In the genomic region with DNA sequence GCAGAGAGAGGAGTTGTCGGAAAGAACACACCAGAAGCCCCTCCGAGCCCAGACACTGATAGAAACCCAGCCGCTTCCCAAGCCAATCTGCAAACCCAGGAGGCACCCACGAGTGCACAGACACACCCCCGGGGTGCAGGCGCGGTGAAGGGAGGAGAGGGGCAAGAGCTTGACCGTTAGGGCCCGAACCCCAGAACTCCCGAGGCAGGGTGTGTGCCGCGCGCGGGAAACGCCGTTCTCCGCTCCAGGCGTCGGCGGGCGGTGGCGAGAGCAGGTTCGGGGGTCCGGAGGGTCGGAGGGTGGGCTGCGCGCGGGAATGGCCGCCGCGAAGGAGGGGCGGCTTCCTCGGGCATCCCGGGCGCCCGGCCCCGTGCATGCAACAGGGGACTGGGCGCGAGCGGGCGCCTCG, we compare ENCODE assay signal across 8 cellular contexts. TPM values are rescaled to one million over a fixed set of nuclear protein-coding genes. Genes with fewer than 3 reads are reported as not detected.
DNase-seq lines count a peak whose midpoint lies in the region; ATAC-seq and TF ChIP-seq lines count a peak whose summit lies in the region.

No MANE protein-coding gene starts in this region.

- peak; percentile 29 for DNase-seq in AG20443 (ENCODE audit: low spot score)
- peak; percentile 30 for DNase-seq in GM23248
- DNase-seq in activated naive CD8-positive, alpha-beta T cell treated with anti-CD3 and anti-CD28 coated beads, Interleukin-2, amount 10 ng/mL, durations not matched to agents 7 days and 5 days, result peak; percentile 33
- DNase-seq in iPS-NIHi7 (ENCODE audit: extremely low spot score), result peak; percentile 27
- DNase-seq in suprapubic skin (ENCODE audit: low spot score in 2 of 2), result no peak
- no peak for DNase-seq in GOT3 (lab: John Stamatoyannopoulos, UW)
- no peak for DNase-seq in ureter (ENCODE audit: low spot score)
- DNase-seq in NCI-H1048 (lab: John Stamatoyannopoulos, UW), result no peak

- H3K27me3 ChIP-seq in GM23248 (replicated peaks; ENCODE audit: insufficient read depth), result peaks cover 17% of the 10 kb centered on the region
- peaks cover 91% of the 10 kb centered on the region for H3K27me3 ChIP-seq in suprapubic skin

- peak overlapping the region; percentile 70 for H3K4me3 Mint-ChIP-seq in activated naive CD8-positive, alpha-beta T cell treated with anti-CD3 and anti-CD28 coated beads, Interleukin-2, amount 10 ng/mL, durations not matched to agents 7 days and 5 days

- H3F3A ChIP-seq in GM23248 (ENCODE audit: insufficient read depth), result peaks cover 7% of the 10 kb centered on the region; the same call in 1 of the 2 replicates

- no peak overlapping the region for H3K4me2 ChIP-seq in GM23248 (ENCODE audit: unreplicated experiment)

- in situ Hi-C loops in GM23248 (cut with MboI), result no loop called here

- H3K4me3 ChIP-seq in GM23248 (peak overlapping the region; percentile 71), suprapubic skin (peak overlapping the region; percentile 64)

- H3K9me3 ChIP-seq in GM23248 (ENCODE audit: low read depth) (no peaks in the 10 kb centered on the region), suprapubic skin (no peaks in the 10 kb centered on the region)

- H3K4me1 Mint-ChIP-seq in activated naive CD8-positive, alpha-beta T cell treated with anti-CD3 and anti-CD28 coated beads, Interleukin-2, amount 10 ng/mL, durations not matched to agents 7 days and 5 days, result peaks cover 6% of the 10 kb centered on the region

- no peak for TF ChIP-seq POLR2A in suprapubic skin (IDR thresholded peaks at IDR 0.05)

- H3K36me3 ChIP-seq in GM23248 (ENCODE audit: low read depth), result no peaks in the 10 kb centered on the region
- H3K36me3 ChIP-seq in suprapubic skin, result no peaks in the 10 kb centered on the region

- ATAC-seq in activated naive CD8-positive, alpha-beta T cell treated with anti-CD3 and anti-CD28 coated beads, Interleukin-2, amount 10 ng/mL, durations not matched to agents 7 days and 5 days (ENCODE audit: low read depth), result no peak

- no peak for TF ChIP-seq EP300 in suprapubic skin (IDR thresholded peaks at IDR 0.05)

- H4K20me1 ChIP-seq in GM23248 (ENCODE audit: insufficient read depth), result no peaks in the 10 kb centered on the region

- H3K9me3 Mint-ChIP-seq in activated naive CD8-positive, alpha-beta T cell treated with anti-CD3 and anti-CD28 coated beads, Interleukin-2, amount 10 ng/mL, durations not matched to agents 7 days and 5 days, result no peaks in the 10 kb centered on the region

- 2 to 4% methylated on average over 24 to 29 of the region's 42 CpGs for WGBS in GM23248 (ENCODE audit: low coverage in 1 of 2, low lambda C conversion rate in 2 of 2, missing lambda C conversion rate in 2 of 2), 2 experiments
- no CpG with 5 or more reads among the region's 42 CpGs for WGBS in suprapubic skin

- no peaks in the 10 kb centered on the region for H3K79me2 ChIP-seq in GM23248 (ENCODE audit: insufficient read depth)

- no peak overlapping the region for H3K9ac ChIP-seq in GM23248

- TF ChIP-seq CTCF in suprapubic skin (IDR thresholded peaks at IDR 0.05), result no peak

- POLR2A ChIA-PET in activated naive CD8-positive, alpha-beta T cell treated with anti-CD3 and anti-CD28 coated beads, Interleukin-2, amount 10 ng/mL, durations not matched to agents 7 days and 5 days (lab: Charles Lee), result no interaction called here

- H3K27me3 Mint-ChIP-seq in activated naive CD8-positive, alpha-beta T cell treated with anti-CD3 and anti-CD28 coated beads, Interleukin-2, amount 10 ng/mL, durations not matched to agents 7 days and 5 days, result peaks cover 72% of the 10 kb centered on the region

- no peak overlapping the region for H3K27ac ChIP-seq in GM23248
- no peak overlapping the region for H3K27ac ChIP-seq in suprapubic skin

- no peaks in the 10 kb centered on the region for H3K9me2 ChIP-seq in GM23248 (ENCODE audit: insufficient read depth)

- H3K36me3 Mint-ChIP-seq in activated naive CD8-positive, alpha-beta T cell treated with anti-CD3 and anti-CD28 coated beads, Interleukin-2, amount 10 ng/mL, durations not matched to agents 7 days and 5 days, result no peaks in the 10 kb centered on the region

- no peak overlapping the region for H3K27ac Mint-ChIP-seq in activated naive CD8-positive, alpha-beta T cell treated with anti-CD3 and anti-CD28 coated beads, Interleukin-2, amount 10 ng/mL, durations not matched to agents 7 days and 5 days

- H3K4me1 ChIP-seq in GM23248 (ENCODE audit: insufficient read depth) (no peaks in the 10 kb centered on the region), suprapubic skin (peaks cover 19% of the 10 kb centered on the region)

- H2AFZ ChIP-seq in GM23248, result peak overlapping the region; percentile 63

RNA-seq across cellular contexts. Expression of gene ELOVL2, which starts 0.5 kb away (rescaled TPM):
- 0.32 and 0.76 TPM in 2 replicates for total RNA-seq in GM23248 (2014; rRNA removed; shearing (Covaris generic))
- 0.29 and 0.42 TPM in 2 replicates for polyA plus RNA-seq in GM23248 (2016; fragmentation: Nextera tagmentation; extraction: Ambion mirVana)
- total RNA-seq in activated naive CD8-positive, alpha-beta T cell treated with anti-CD3 and anti-CD28 coated beads, Interleukin-2, amount 10 ng/mL, durations not matched to agents 7 days and 5 days, result not detected
- total RNA-seq in suprapubic skin (under 1 TPM in 3 of 4 donors, not detected in 1; 0.17 to 0.19 (median 0.18) TPM), ureter (0.31 TPM)

RNA-seq across cellular contexts. Expression of gene SMIM13, which starts 50.1 kb away (rescaled TPM):
- total RNA-seq in GM23248 (2014; rRNA removed; shearing (Covaris generic)), result 11.3 and 12.4 TPM in 2 replicates
- 5.1 and 6.4 TPM in 2 replicates for polyA plus RNA-seq in GM23248 (2016; fragmentation: Nextera tagmentation; extraction: Ambion mirVana)
- 1 to 10 TPM; 7.0 to 8.3 TPM for total RNA-seq in activated naive CD8-positive, alpha-beta T cell treated with anti-CD3 and anti-CD28 coated beads, Interleukin-2, amount 10 ng/mL, durations not matched to agents 7 days and 5 days
- total RNA-seq in suprapubic skin, result 10 to 100 TPM in 3 of 4 donors, 1 to 10 TPM in 1; 9.3 to 15.6 (median 10.7) TPM
- 6.7 TPM for total RNA-seq in ureter

Comparison
In these comparisons a context has a peak if more than half of its experiments do, and no peak if none do; other contexts are left out.
1. DNase-seq: peak in AG20443 (single experiment), GM23248 (single experiment), activated naive CD8-positive, alpha-beta T cell treated with anti-CD3 and anti-CD28 coated beads, Interleukin-2, amount 10 ng/mL, durations not matched to agents 7 days and 5 days (single experiment) and iPS-NIHi7 (single experiment); none in suprapubic skin (0 of 2), GOT3 (single experiment), ureter (single experiment) and NCI-H1048 (single experiment).